In genomic region chr5:122845253-122846050, GRCh38 we compare ENCODE assay signal across 1 cellular context.
A peak's percentile ranks its signal among the peaks of the same experiment; 100 is the strongest.
TF ChIP-seq lines count a peak whose summit lies in the region.

A gene with protein sequence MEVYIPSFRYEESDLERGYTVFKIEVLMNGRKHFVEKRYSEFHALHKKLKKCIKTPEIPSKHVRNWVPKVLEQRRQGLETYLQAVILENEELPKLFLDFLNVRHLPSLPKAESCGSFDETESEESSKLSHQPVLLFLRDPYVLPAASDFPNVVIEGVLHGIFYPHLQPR (plus strand): TSS chr5:122845613. CDS start chr5:122845634, 21 bp downstream.

TF ChIP-seq in HepG2, 621 proteins besides CTCF, POLR2A, EP300 and RAD21 (continued from another document and continues in another):
- no peak for TF ChIP-seq PRDM4 (CRISPR knock-in tag; IDR thresholded peaks at IDR 0.05; ENCODE audit: borderline replicate concordance)
- TF ChIP-seq, protein P1, sequence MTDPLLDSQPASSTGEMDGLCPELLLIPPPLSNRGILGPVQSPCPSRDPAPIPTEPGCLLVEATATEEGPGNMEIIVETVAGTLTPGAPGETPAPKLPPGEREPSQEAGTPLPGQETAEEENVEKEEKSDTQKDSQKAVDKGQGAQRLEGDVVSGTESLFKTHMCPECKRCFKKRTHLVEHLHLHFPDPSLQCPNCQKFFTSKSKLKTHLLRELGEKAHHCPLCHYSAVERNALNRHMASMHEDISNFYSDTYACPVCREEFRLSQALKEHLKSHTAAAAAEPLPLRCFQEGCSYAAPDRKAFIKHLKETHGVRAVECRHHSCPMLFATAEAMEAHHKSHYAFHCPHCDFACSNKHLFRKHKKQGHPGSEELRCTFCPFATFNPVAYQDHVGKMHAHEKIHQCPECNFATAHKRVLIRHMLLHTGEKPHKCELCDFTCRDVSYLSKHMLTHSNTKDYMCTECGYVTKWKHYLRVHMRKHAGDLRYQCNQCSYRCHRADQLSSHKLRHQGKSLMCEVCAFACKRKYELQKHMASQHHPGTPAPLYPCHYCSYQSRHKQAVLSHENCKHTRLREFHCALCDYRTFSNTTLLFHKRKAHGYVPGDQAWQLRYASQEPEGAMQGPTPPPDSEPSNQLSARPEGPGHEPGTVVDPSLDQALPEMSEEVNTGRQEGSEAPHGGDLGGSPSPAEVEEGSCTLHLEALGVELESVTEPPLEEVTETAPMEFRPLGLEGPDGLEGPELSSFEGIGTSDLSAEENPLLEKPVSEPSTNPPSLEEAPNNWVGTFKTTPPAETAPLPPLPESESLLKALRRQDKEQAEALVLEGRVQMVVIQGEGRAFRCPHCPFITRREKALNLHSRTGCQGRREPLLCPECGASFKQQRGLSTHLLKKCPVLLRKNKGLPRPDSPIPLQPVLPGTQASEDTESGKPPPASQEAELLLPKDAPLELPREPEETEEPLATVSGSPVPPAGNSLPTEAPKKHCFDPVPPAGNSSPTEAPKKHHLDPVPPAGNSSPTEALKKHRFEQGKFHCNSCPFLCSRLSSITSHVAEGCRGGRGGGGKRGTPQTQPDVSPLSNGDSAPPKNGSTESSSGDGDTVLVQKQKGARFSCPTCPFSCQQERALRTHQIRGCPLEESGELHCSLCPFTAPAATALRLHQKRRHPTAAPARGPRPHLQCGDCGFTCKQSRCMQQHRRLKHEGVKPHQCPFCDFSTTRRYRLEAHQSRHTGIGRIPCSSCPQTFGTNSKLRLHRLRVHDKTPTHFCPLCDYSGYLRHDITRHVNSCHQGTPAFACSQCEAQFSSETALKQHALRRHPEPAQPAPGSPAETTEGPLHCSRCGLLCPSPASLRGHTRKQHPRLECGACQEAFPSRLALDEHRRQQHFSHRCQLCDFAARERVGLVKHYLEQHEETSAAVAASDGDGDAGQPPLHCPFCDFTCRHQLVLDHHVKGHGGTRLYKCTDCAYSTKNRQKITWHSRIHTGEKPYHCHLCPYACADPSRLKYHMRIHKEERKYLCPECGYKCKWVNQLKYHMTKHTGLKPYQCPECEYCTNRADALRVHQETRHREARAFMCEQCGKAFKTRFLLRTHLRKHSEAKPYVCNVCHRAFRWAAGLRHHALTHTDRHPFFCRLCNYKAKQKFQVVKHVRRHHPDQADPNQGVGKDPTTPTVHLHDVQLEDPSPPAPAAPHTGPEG (CRISPR knock-in tag; IDR thresholded peaks at IDR 0.05), result no peak
- no peak for TF ChIP-seq PLRG1 (conservative IDR thresholded peaks at IDR 0.05)
- TF ChIP-seq CBFB (CRISPR knock-in tag; IDR thresholded peaks at IDR 0.05), result no peak
- TF ChIP-seq FOXP4 (CRISPR knock-in tag; IDR thresholded peaks at IDR 0.05), result peak; percentile 44; the same call in 1 of the 2 replicates
- peak; percentile 5; the same call in 1 of the 2 replicates for TF ChIP-seq NR2C2 (CRISPR knock-in tag; IDR thresholded peaks at IDR 0.05; ENCODE audit: borderline replicate concordance)
- TF ChIP-seq BCL6 (CRISPR knock-in tag; IDR thresholded peaks at IDR 0.05), result peak; percentile 46; the same call in 1 of the 2 replicates
- TF ChIP-seq HNRNPLL (IDR thresholded peaks at IDR 0.05; ENCODE audit: low read depth, low read length, poor library complexity, severe bottlenecking), result peak; percentile 100
- peak; percentile 49 for TF ChIP-seq MYC (CRISPR knock-in tag; IDR thresholded peaks at IDR 0.05; ENCODE audit: borderline replicate concordance)
- TF ChIP-seq, protein P2, sequence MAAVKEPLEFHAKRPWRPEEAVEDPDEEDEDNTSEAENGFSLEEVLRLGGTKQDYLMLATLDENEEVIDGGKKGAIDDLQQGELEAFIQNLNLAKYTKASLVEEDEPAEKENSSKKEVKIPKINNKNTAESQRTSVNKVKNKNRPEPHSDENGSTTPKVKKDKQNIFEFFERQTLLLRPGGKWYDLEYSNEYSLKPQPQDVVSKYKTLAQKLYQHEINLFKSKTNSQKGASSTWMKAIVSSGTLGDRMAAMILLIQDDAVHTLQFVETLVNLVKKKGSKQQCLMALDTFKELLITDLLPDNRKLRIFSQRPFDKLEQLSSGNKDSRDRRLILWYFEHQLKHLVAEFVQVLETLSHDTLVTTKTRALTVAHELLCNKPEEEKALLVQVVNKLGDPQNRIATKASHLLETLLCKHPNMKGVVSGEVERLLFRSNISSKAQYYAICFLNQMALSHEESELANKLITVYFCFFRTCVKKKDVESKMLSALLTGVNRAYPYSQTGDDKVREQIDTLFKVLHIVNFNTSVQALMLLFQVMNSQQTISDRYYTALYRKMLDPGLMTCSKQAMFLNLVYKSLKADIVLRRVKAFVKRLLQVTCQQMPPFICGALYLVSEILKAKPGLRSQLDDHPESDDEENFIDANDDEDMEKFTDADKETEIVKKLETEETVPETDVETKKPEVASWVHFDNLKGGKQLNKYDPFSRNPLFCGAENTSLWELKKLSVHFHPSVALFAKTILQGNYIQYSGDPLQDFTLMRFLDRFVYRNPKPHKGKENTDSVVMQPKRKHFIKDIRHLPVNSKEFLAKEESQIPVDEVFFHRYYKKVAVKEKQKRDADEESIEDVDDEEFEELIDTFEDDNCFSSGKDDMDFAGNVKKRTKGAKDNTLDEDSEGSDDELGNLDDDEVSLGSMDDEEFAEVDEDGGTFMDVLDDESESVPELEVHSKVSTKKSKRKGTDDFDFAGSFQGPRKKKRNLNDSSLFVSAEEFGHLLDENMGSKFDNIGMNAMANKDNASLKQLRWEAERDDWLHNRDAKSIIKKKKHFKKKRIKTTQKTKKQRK (IDR thresholded peaks at IDR 0.05; ENCODE audit: low read length), result no peak
- peak; percentile 18; the same call in 1 of the 2 replicates for TF ChIP-seq ZXDC (CRISPR knock-in tag; IDR thresholded peaks at IDR 0.05)
- TF ChIP-seq ZFP36L2 (CRISPR knock-in tag; IDR thresholded peaks at IDR 0.05), result no peak
- TF ChIP-seq, protein P3, sequence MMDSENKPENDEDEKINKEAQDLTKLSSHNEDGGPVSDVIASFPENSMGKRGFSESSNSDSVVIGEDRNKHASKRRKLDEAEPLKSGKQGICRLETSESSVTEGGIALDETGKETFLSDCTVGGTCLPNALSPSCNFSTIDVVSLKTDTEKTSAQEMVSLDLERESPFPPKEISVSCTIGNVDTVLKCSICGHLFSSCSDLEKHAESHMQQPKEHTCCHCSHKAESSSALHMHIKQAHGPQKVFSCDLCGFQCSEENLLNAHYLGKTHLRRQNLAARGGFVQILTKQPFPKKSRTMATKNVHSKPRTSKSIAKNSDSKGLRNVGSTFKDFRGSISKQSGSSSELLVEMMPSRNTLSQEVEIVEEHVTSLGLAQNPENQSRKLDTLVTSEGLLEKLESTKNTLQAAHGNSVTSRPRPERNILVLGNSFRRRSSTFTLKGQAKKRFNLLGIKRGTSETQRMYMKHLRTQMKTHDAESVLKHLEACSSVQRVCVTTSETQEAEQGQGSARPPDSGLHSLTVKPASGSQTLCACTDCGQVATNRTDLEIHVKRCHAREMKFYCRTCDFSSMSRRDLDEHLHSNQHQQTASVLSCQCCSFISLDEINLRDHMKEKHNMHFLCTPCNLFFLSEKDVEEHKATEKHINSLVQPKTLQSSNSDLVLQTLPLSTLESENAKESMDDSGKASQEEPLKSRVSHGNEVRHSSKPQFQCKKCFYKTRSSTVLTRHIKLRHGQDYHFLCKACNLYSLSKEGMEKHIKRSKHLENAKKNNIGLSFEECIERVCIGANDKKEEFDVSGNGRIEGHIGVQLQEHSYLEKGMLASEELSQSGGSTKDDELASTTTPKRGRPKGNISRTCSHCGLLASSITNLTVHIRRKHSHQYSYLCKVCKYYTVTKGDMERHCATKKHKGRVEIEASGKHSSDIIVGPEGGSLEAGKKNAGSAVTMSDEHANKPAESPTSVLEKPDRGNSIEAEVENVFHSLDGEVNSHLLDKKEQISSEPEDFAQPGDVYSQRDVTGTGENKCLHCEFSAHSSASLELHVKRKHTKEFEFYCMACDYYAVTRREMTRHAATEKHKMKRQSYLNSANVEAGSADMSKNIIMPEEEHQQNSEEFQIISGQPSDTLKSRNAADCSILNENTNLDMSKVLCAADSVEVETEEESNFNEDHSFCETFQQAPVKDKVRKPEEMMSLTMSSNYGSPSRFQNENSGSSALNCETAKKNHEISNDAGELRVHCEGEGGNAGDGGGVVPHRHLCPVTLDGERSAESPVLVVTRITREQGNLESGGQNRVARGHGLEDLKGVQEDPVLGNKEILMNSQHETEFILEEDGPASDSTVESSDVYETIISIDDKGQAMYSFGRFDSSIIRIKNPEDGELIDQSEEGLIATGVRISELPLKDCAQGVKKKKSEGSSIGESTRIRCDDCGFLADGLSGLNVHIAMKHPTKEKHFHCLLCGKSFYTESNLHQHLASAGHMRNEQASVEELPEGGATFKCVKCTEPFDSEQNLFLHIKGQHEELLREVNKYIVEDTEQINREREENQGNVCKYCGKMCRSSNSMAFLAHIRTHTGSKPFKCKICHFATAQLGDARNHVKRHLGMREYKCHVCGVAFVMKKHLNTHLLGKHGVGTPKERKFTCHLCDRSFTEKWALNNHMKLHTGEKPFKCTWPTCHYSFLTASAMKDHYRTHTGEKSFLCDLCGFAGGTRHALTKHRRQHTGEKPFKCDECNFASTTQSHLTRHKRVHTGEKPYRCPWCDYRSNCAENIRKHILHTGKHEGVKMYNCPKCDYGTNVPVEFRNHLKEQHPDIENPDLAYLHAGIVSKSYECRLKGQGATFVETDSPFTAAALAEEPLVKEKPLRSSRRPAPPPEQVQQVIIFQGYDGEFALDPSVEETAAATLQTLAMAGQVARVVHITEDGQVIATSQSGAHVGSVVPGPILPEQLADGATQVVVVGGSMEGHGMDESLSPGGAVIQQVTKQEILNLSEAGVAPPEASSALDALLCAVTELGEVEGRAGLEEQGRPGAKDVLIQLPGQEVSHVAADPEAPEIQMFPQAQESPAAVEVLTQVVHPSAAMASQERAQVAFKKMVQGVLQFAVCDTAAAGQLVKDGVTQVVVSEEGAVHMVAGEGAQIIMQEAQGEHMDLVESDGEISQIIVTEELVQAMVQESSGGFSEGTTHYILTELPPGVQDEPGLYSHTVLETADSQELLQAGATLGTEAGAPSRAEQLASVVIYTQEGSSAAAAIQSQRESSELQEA (CRISPR knock-in tag; IDR thresholded peaks at IDR 0.05; ENCODE audit: not compliant biosample characterization), result no peak
- peak; percentile 71 for TF ChIP-seq KDM2A (CRISPR knock-in tag; IDR thresholded peaks at IDR 0.05; ENCODE audit: borderline replicate concordance, low read depth)
- peak; percentile 81 for TF ChIP-seq ZNF18 (CRISPR knock-in tag; IDR thresholded peaks at IDR 0.05; ENCODE audit: insufficient replicate concordance)
- TF ChIP-seq PREB (CRISPR knock-in tag; IDR thresholded peaks at IDR 0.05), result no peak
- 0 out of 2 replicates have a peak, but pooled peaks have one; percentile 24 for TF ChIP-seq ETV6 (CRISPR knock-in tag; conservative IDR thresholded peaks at IDR 0.05)
